ENCODE assay signal across 9 cellular contexts in the genomic region with DNA sequence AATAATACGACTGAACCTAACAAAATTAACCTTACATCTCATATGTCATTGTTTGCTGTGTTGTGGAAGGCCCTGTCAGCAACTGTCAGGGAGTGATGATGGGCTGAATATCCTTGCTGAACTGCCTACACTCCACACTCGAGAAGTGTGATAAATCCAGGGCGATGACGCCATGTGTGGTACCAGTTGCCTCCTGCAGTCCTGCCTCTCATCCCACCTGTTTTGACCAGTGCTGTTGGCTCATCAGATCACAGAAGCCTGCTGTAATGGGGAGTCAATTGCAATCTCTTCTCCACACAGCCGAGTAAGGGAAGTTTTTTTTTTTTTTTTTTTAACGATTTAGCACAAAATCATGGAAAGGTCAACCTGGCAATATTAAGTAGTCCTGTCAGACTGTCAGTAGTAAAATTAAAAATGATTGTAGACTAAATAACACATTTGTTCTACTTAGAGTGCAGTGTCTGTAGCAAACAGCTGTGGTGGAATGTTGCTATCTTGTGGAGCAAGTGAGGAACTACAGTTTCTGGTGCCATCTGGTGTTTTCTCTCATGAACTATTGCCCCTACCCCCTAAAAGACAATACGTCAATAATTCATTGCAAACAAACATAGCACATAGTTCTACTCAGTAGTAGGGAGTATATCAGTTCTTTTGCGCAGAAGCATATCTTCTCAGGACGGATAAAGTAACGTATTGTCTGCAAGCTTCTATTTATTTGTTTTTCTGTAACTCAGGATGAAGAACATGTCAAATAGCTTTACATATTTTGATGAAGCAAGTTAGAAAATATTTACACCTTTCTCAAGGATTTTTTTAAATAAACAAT.
DNase-seq lines count a peak whose midpoint lies in the region; ATAC-seq and TF ChIP-seq lines count a peak whose summit lies in the region.
"Had no signal": no experiment of that assay in that cellular context is flagged by ENCODE, and none has a peak within 500 bp of the region (broad histone marks: within the 10 kb centered on the region; RNA-seq: fewer than 3 reads in every experiment).

No MANE protein-coding gene starts in this region.

- H3K9me3 Mint-ChIP-seq in GM23338, result no peaks in the 10 kb centered on the region
- peaks cover 5 to 7% of the 10 kb centered on the region in 2 donors for H3K9me3 Mint-ChIP-seq in activated T-cell treated with anti-CD3 and anti-CD28 coated beads, Interleukin-2, amount 50 U/mL, for 72 hours

- H3K9me3 ChIP-seq in psoas muscle, result no peaks in the 10 kb centered on the region

- no peak overlapping the region for H3K27ac Mint-ChIP-seq in GM23338
- H3K27ac Mint-ChIP-seq in activated T-cell treated with anti-CD3 and anti-CD28 coated beads, Interleukin-2, amount 50 U/mL, for 72 hours, result no peak overlapping the region

- peak; percentile 79 for DNase-seq in GM23338 (ENCODE audit: low spot score)
- DNase-seq in OCI-M2 (lab: John Stamatoyannopoulos, UW; ENCODE audit: unreplicated experiment), result peak; percentile 4
- DNase-seq in glomerular visceral epithelial cell (ENCODE audit: extremely low spot score), result peak; percentile 13
- no peak for DNase-seq in activated T-cell treated with anti-CD3 and anti-CD28 coated beads, Interleukin-2, amount 50 U/mL, for 72 hours
- DNase-seq in psoas muscle, result no peak
- DNase-seq: left cardiac atrium had no signal

- H3K4me3 Mint-ChIP-seq in GM23338, result no peak overlapping the region
- no peak overlapping the region for H3K4me3 Mint-ChIP-seq in activated T-cell treated with anti-CD3 and anti-CD28 coated beads, Interleukin-2, amount 50 U/mL, for 72 hours

- peak; percentile 62 for TF ChIP-seq CTCF in 22Rv1 (IDR thresholded peaks at IDR 0.05)
- TF ChIP-seq CTCF in GM23338 (conservative IDR thresholded peaks at IDR 0.05; ENCODE audit: low read depth in 2 of 2), result peak; percentile 90 to 92
- TF ChIP-seq CTCF in psoas muscle (IDR thresholded peaks at IDR 0.05), result no peak

- no peaks in the 10 kb centered on the region for H3K79me2 ChIP-seq in GM23338 (replicated peaks; ENCODE audit: insufficient read depth)

- H2AFZ ChIP-seq in GM23338, result no peak overlapping the region

- H3K4me1 ChIP-seq in GM23338 (ENCODE audit: insufficient read depth) (peaks cover 5% of the 10 kb centered on the region), psoas muscle (no peaks in the 10 kb centered on the region)

- 32 to 37% (median 35%) methylated on average over 10 of the region's 10 CpGs for WGBS in psoas muscle, 3 donors

- no peaks in the 10 kb centered on the region for H3K9me2 ChIP-seq in GM23338 (ENCODE audit: insufficient read depth)

- H4K20me1 ChIP-seq in GM23338 (replicated peaks; ENCODE audit: insufficient read depth), result no peaks in the 10 kb centered on the region

- no peaks in the 10 kb centered on the region for H3F3A ChIP-seq in GM23338 (replicated peaks; ENCODE audit: low read depth)

- H3K27me3 Mint-ChIP-seq in GM23338 (ENCODE audit: insufficient read depth, low read depth, poor library complexity), result no peaks in the 10 kb centered on the region
- no peaks in the 10 kb centered on the region for H3K27me3 Mint-ChIP-seq in activated T-cell treated with anti-CD3 and anti-CD28 coated beads, Interleukin-2, amount 50 U/mL, for 72 hours (ENCODE audit: low read depth)

- no peak overlapping the region for H3K4me3 ChIP-seq in GM23338
- no peak overlapping the region for H3K4me3 ChIP-seq in psoas muscle

- intact Hi-C loops in psoas muscle (cut with DNase I), result no loop called here

- H3K36me3 ChIP-seq in GM23338 (ENCODE audit: insufficient read depth) (no peaks in the 10 kb centered on the region), psoas muscle (ENCODE audit: insufficient read depth in 1 of 2, low read depth in 1 of 2) (no peaks in the 10 kb centered on the region)

- H3K27me3 ChIP-seq in GM23338 (ENCODE audit: insufficient read depth) (no peaks in the 10 kb centered on the region), psoas muscle (ENCODE audit: insufficient read depth in 3 of 3, low read length in 2 of 3) (no peaks in the 10 kb centered on the region)

- ATAC-seq in GM23338, result peak; percentile 90
- no peak for ATAC-seq in activated T-cell treated with anti-CD3 and anti-CD28 coated beads, Interleukin-2, amount 50 U/mL, for 72 hours (replicated peaks in 1 of 2)
- no peak for ATAC-seq in HG03378 (IDR thresholded peaks at IDR 0.05; ENCODE audit: unreplicated experiment)
- no peak for ATAC-seq in GM19463 (IDR thresholded peaks at IDR 0.05; ENCODE audit: unreplicated experiment)
- ATAC-seq in psoas muscle, result no peak

- H3K36me3 Mint-ChIP-seq in GM23338 (ENCODE audit: low read depth), result no peaks in the 10 kb centered on the region
- no peaks in the 10 kb centered on the region for H3K36me3 Mint-ChIP-seq in activated T-cell treated with anti-CD3 and anti-CD28 coated beads, Interleukin-2, amount 50 U/mL, for 72 hours (ENCODE audit: insufficient read depth in 2 of 2)

- H3K4me1 Mint-ChIP-seq in GM23338, result peaks cover 25% of the 10 kb centered on the region
- H3K4me1 Mint-ChIP-seq in activated T-cell treated with anti-CD3 and anti-CD28 coated beads, Interleukin-2, amount 50 U/mL, for 72 hours (ENCODE audit: low read depth), result no peaks in the 10 kb centered on the region

- H3K4me2 ChIP-seq in GM23338, result no peak overlapping the region

- H3K27ac ChIP-seq in 22Rv1 (no peak overlapping the region), GM23338 (ENCODE audit: low read depth) (no peak overlapping the region), psoas muscle (no peak overlapping the region)

TF ChIP-seq in GM23338, 12 proteins besides CTCF, POLR2A, EP300 and RAD21:
- TF ChIP-seq ZNF331 (CRISPR knock-in tag; IDR thresholded peaks at IDR 0.05; ENCODE audit: low read depth), result no peak
- TF ChIP-seq JUNB (IDR thresholded peaks at IDR 0.05; ENCODE audit: unreplicated experiment), result no peak
- no peak for TF ChIP-seq EZH2phosphoT487 (IDR thresholded peaks at IDR 0.05; ENCODE audit: unreplicated experiment)
- TF ChIP-seq CREB1 (CRISPR knock-in tag; IDR thresholded peaks at IDR 0.05; ENCODE audit: low read depth), result no peak
- TF ChIP-seq, protein P1, sequence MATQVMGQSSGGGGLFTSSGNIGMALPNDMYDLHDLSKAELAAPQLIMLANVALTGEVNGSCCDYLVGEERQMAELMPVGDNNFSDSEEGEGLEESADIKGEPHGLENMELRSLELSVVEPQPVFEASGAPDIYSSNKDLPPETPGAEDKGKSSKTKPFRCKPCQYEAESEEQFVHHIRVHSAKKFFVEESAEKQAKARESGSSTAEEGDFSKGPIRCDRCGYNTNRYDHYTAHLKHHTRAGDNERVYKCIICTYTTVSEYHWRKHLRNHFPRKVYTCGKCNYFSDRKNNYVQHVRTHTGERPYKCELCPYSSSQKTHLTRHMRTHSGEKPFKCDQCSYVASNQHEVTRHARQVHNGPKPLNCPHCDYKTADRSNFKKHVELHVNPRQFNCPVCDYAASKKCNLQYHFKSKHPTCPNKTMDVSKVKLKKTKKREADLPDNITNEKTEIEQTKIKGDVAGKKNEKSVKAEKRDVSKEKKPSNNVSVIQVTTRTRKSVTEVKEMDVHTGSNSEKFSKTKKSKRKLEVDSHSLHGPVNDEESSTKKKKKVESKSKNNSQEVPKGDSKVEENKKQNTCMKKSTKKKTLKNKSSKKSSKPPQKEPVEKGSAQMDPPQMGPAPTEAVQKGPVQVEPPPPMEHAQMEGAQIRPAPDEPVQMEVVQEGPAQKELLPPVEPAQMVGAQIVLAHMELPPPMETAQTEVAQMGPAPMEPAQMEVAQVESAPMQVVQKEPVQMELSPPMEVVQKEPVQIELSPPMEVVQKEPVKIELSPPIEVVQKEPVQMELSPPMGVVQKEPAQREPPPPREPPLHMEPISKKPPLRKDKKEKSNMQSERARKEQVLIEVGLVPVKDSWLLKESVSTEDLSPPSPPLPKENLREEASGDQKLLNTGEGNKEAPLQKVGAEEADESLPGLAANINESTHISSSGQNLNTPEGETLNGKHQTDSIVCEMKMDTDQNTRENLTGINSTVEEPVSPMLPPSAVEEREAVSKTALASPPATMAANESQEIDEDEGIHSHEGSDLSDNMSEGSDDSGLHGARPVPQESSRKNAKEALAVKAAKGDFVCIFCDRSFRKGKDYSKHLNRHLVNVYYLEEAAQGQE (IDR thresholded peaks at IDR 0.05; ENCODE audit: unreplicated experiment), result no peak
- TF ChIP-seq STAT1 (IDR thresholded peaks at IDR 0.05; ENCODE audit: unreplicated experiment), result no peak

Comparison
In these comparisons a context has a peak if more than half of its experiments do, and no peak if none do; other contexts are left out.
1. DNase-seq: peak in GM23338 (single experiment), OCI-M2 (single experiment) and glomerular visceral epithelial cell (single experiment); none in activated T-cell treated with anti-CD3 and anti-CD28 coated beads, Interleukin-2, amount 50 U/mL, for 72 hours (0 of 2) and psoas muscle (0 of 2).